Comparison of ENCODE assay signal across 23 cellular contexts in the genomic region with DNA sequence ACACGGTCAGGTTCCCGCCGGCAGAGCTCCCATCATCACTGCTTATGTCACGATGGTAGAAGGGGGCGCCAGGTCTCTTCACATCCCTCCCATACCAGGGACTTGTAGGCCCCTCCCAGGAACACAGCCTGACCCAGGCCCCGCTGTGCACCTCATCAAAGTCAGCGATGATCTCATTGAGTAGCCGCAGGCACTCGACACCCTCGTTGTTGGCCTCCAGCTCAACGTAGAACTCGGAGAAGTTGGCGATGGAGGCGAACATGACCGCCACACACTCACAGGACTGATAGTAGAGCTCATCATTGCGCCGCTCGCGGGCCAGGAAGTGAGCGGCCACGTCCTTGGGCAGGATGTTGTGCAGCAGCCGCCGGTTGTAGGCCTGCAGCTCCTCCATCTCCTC.
DNase-seq lines count a peak whose midpoint lies in the region; ATAC-seq and TF ChIP-seq lines count a peak whose summit lies in the region.
"Had no signal": no experiment of that assay in that cellular context is flagged by ENCODE, and none has a peak within 500 bp of the region (broad histone marks: within the 10 kb centered on the region; RNA-seq: fewer than 3 reads in every experiment).

No MANE protein-coding gene starts in this region.

- CTCF ChIA-PET in activated CD8-positive, alpha-beta memory T cell treated with anti-CD3 and anti-CD28 coated beads, Interleukin-2, amount 10 ng/mL, durations not matched to agents 7 days and 5 days (lab: Charles Lee) = no interaction called here

- no peak overlapping the region for H3K27ac ChIP-seq in endodermal cell (ENCODE audit: low read depth, low read length)
- no peak overlapping the region for H3K27ac ChIP-seq in upper lobe of left lung
- H3K27ac ChIP-seq in WERI-Rb-1 = no peak overlapping the region

- no peaks in the 10 kb centered on the region for H3K36me3 ChIP-seq in endodermal cell (ENCODE audit: control insufficient read depth, insufficient read depth, low read length)
- no peaks in the 10 kb centered on the region for H3K36me3 ChIP-seq in upper lobe of left lung
- no peaks in the 10 kb centered on the region for H3K36me3 ChIP-seq in WERI-Rb-1

- DNase-seq in activated CD8-positive, alpha-beta memory T cell treated with anti-CD3 and anti-CD28 coated beads for 24 hours = peak; percentile 19
- no peak for DNase-seq in activated CD8-positive, alpha-beta memory T cell treated with anti-CD3 and anti-CD28 coated beads, Interleukin-2, amount 10 ng/mL, durations not matched to agents 7 days and 5 days
- peak; percentile 35 for DNase-seq in endodermal cell
- peak; percentile 70 for DNase-seq in osteocyte (ENCODE audit: extremely low spot score, unreplicated experiment)
- peak; percentile 15 to 59 for DNase-seq in upper lobe of left lung
- no peak for DNase-seq in WERI-Rb-1
- DNase-seq in AML-193 (lab: John Stamatoyannopoulos, UW) = no peak
- no peak for DNase-seq in NCI-H2227 (lab: John Stamatoyannopoulos, UW; ENCODE audit: unreplicated experiment)
- DNase-seq: 8988T, C1 segment of cervical spinal cord, DMS53, GDM1, GOT3, Karpas-422, MV-4-11, NCI-H1105 treated with DMSO at 0.1 percent for 48 hours, NCI-H1694, NCI-H2081, NCI-H2171, NCI-H524 treated with DMSO at 0.1 percent for 48 hours, NCI-H82, SIG-M5 had no signal

- H3K9me3 Mint-ChIP-seq in activated CD8-positive, alpha-beta memory T cell treated with anti-CD3 and anti-CD28 coated beads, Interleukin-2, amount 10 ng/mL, durations not matched to agents 7 days and 5 days (ENCODE audit: low read depth) = no peaks in the 10 kb centered on the region
- H3K9me3 Mint-ChIP-seq in endodermal cell (no peaks in the 10 kb centered on the region), osteocyte (ENCODE audit: unreplicated experiment) (no peaks in the 10 kb centered on the region)

- peaks cover 6% of the 10 kb centered on the region for H3K9me3 ChIP-seq in endodermal cell (ENCODE audit: control insufficient read depth, low read length)
- H3K9me3 ChIP-seq in upper lobe of left lung = no peaks in the 10 kb centered on the region
- H3K9me3 ChIP-seq in WERI-Rb-1 (ENCODE audit: severe bottlenecking) = no peaks in the 10 kb centered on the region

- no peak for TF ChIP-seq POLR2A in upper lobe of left lung (IDR thresholded peaks at IDR 0.05)

- TF ChIP-seq EP300 in upper lobe of left lung (IDR thresholded peaks at IDR 0.05) = no peak

- no peak overlapping the region for H3K4me3 Mint-ChIP-seq in activated CD8-positive, alpha-beta memory T cell treated with anti-CD3 and anti-CD28 coated beads, Interleukin-2, amount 10 ng/mL, durations not matched to agents 7 days and 5 days
- no peak overlapping the region for H3K4me3 Mint-ChIP-seq in endodermal cell
- H3K4me3 Mint-ChIP-seq in osteocyte (ENCODE audit: unreplicated experiment) = no peak overlapping the region

- H3K27ac Mint-ChIP-seq in activated CD8-positive, alpha-beta memory T cell treated with anti-CD3 and anti-CD28 coated beads, Interleukin-2, amount 10 ng/mL, durations not matched to agents 7 days and 5 days = no peak overlapping the region
- H3K27ac Mint-ChIP-seq in endodermal cell (no peak overlapping the region), osteocyte (ENCODE audit: unreplicated experiment) (no peak overlapping the region)

- H3K4me3 ChIP-seq in endodermal cell (ENCODE audit: low read length) = no peak overlapping the region
- H3K4me3 ChIP-seq in upper lobe of left lung = no peak overlapping the region
- no peak overlapping the region for H3K4me3 ChIP-seq in WERI-Rb-1 (ENCODE audit: low read depth, low read length)

- H3K27me3 ChIP-seq in endodermal cell (ENCODE audit: control insufficient read depth, insufficient read depth, low read length, poor library complexity, severe bottlenecking) (no peaks in the 10 kb centered on the region), upper lobe of left lung (no peaks in the 10 kb centered on the region), WERI-Rb-1 (ENCODE audit: insufficient read depth, low read depth, severe bottlenecking) (no peaks in the 10 kb centered on the region)

- no peaks in the 10 kb centered on the region for H3K27me3 Mint-ChIP-seq in activated CD8-positive, alpha-beta memory T cell treated with anti-CD3 and anti-CD28 coated beads, Interleukin-2, amount 10 ng/mL, durations not matched to agents 7 days and 5 days
- H3K27me3 Mint-ChIP-seq in endodermal cell (ENCODE audit: insufficient read depth) (no peaks in the 10 kb centered on the region), osteocyte (ENCODE audit: unreplicated experiment) (peaks cover 13% of the 10 kb centered on the region)

- H3K36me3 Mint-ChIP-seq in activated CD8-positive, alpha-beta memory T cell treated with anti-CD3 and anti-CD28 coated beads, Interleukin-2, amount 10 ng/mL, durations not matched to agents 7 days and 5 days = no peaks in the 10 kb centered on the region
- peaks cover 48% of the 10 kb centered on the region for H3K36me3 Mint-ChIP-seq in endodermal cell (ENCODE audit: low read depth)
- peaks cover 8% of the 10 kb centered on the region for H3K36me3 Mint-ChIP-seq in osteocyte (ENCODE audit: unreplicated experiment)

- TF ChIP-seq CTCF in endodermal cell (conservative IDR thresholded peaks at IDR 0.05) (no peak), osteocyte (IDR thresholded peaks at IDR 0.05) (no peak), upper lobe of left lung (IDR thresholded peaks at IDR 0.05) (no peak), WERI-Rb-1 (IDR thresholded peaks at IDR 0.05; ENCODE audit: low read depth, low read length) (no peak)

- no peak overlapping the region for H3K9ac ChIP-seq in endodermal cell (ENCODE audit: extremely low read depth, low read length, poor library complexity, severe bottlenecking)

- H3K4me1 Mint-ChIP-seq in activated CD8-positive, alpha-beta memory T cell treated with anti-CD3 and anti-CD28 coated beads, Interleukin-2, amount 10 ng/mL, durations not matched to agents 7 days and 5 days = no peaks in the 10 kb centered on the region
- no peaks in the 10 kb centered on the region for H3K4me1 Mint-ChIP-seq in endodermal cell
- no peaks in the 10 kb centered on the region for H3K4me1 Mint-ChIP-seq in osteocyte (ENCODE audit: unreplicated experiment)

- no peak for ATAC-seq in activated CD8-positive, alpha-beta memory T cell treated with anti-CD3 and anti-CD28 coated beads, Interleukin-2, amount 10 ng/mL, durations not matched to agents 7 days and 5 days
- ATAC-seq in upper lobe of left lung (ENCODE audit: low FRiP score in 2 of 2) = no peak
- ATAC-seq: Panc1 had no signal

- WGBS in endodermal cell (ENCODE audit: insufficient coverage in 1 of 2, insufficient read length in 1 of 2), 2 experiments = 91 to 94% methylated on average over 15 to 23 of the region's 23 CpGs
- WGBS in upper lobe of left lung, 2 donors = 89 to 90% methylated on average over 18 to 23 of the region's 23 CpGs

- H3K4me1 ChIP-seq in endodermal cell (ENCODE audit: control insufficient read depth, insufficient read depth, low read length) (no peaks in the 10 kb centered on the region), upper lobe of left lung (no peaks in the 10 kb centered on the region)

Comparison
In these comparisons a context has a peak if more than half of its experiments do, and no peak if none do; other contexts are left out.
1. DNase-seq: peak in activated CD8-positive, alpha-beta memory T cell treated with anti-CD3 and anti-CD28 coated beads for 24 hours (single experiment), endodermal cell (single experiment), osteocyte (single experiment) and upper lobe of left lung (2 of 2); none in activated CD8-positive, alpha-beta memory T cell treated with anti-CD3 and anti-CD28 coated beads, Interleukin-2, amount 10 ng/mL, durations not matched to agents 7 days and 5 days (single experiment), WERI-Rb-1 (single experiment), AML-193 (0 of 2) and NCI-H2227 (single experiment).